In the genomic region with DNA sequence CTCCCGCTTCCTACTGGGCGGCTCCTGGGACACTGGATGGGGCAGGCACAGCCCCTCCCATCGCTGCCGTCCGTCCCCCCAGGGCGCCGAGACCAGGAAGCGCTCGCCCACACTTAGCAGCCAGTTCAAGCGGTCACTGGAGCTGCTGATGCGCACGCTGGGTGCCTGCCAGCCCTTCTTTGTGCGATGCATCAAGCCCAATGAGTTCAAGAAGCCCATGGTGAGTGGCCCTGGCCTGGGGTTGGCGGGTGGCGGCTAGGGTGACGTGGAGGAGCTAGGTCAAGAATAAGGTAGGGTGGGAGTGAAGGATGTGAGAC, we compare ENCODE assay signal across 1 cellular context.
TF ChIP-seq lines count a peak whose summit lies in the region.

No MANE protein-coding gene starts in this region.

TF ChIP-seq in K562, 482 proteins besides CTCF, POLR2A, EP300 and RAD21 (continued from another document):
- TF ChIP-seq ZNF655 (CRISPR knock-in tag; IDR thresholded peaks at IDR 0.05) (no peak), ELF2 (CRISPR knock-in tag; IDR thresholded peaks at IDR 0.05) (no peak), MTA3 (IDR thresholded peaks at IDR 0.05; ENCODE audit: borderline replicate concordance) (no peak), SIRT6 (IDR thresholded peaks at IDR 0.05; ENCODE audit: low read depth, low read length) (no peak), TEAD2 (tag; IDR thresholded peaks at IDR 0.05) (no peak), HMG20B (CRISPR knock-in tag; IDR thresholded peaks at IDR 0.05) (no peak)
